Comparison of ENCODE assay signal across 2 cellular contexts in the genomic region with DNA sequence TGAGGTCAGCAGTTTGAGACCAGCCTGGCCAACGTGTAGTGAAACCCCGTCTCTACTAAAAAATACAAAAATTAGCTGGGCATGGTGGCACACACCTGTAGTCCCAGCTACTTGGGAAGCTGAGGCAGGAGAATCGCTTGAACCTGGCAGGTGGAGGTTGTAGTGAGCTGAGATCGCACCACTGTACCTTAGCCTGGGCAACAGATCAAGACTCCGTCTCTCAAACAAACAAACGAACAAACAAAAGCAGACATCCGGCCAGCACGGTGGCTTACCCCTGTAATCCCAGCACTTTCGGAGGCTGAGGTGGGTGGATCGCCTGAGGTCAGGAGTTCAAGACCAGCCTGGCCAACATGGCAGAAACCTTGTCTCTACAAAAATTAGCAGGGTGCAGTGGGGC. TPM values are rescaled to one million over a fixed set of nuclear protein-coding genes. Genes with fewer than 3 reads are reported as not detected.
"Had no signal": no experiment of that assay in that cellular context is flagged by ENCODE, and none has a peak within 500 bp of the region (broad histone marks: within the 10 kb centered on the region; RNA-seq: fewer than 3 reads in every experiment).

No MANE protein-coding gene starts in this region.

RNA-seq across cellular contexts. Expression of gene ACOT6, which starts 24.0 kb away (rescaled TPM):
- total RNA-seq: G401, GM12878 had no signal
- polyA plus RNA-seq: GM12878 had no signal

RNA-seq across cellular contexts. Expression of gene ACOT4, which starts 44.7 kb away (rescaled TPM):
- total RNA-seq: G401 had no signal
